8 cellular contexts compared by ENCODE assay signal in the genomic region with DNA sequence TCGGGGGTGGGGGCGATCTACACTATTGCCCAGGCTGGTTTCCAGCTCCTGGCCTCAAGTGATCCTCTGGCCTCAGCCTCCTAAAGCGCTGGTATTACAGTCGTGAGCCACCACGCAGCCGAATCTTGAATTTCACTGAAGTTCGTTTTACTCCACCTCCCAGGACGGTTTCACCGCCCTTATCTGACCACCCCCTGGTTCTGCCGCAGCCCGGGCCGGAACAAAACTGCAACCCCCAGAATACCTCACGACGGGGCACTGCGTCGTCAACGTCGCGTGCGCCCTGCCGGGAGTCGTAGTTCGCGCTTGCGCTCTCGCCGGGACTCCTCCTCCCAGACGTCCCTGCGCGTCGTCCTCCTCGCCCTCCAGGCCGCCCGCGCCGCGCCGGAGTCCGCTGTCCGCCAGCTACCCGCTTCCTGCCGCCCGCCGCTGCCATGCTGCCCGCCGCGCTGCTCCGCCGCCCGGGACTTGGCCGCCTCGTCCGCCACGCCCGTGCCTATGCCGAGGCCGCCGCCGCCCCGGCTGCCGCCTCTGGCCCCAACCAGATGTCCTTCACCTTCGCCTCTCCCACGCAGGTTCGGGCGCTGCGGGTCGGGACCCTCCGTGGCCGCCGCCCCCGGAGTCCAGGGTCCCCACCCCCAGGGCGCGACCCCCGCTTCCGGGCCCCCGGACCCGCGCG. TPM values are rescaled to one million over a fixed set of nuclear protein-coding genes. Genes with fewer than 3 reads are reported as not detected.
A peak's percentile ranks its signal among the peaks of the same experiment; 100 is the strongest.
DNase-seq lines count a peak whose midpoint lies in the region; ATAC-seq and TF ChIP-seq lines count a peak whose summit lies in the region.

A gene (plus strand): TSS at position 335 of the 679 bp plus-strand sequence. CDS start 100 bp downstream, at position 435.

- peak; percentile 66 for ATAC-seq in GM19397 (IDR thresholded peaks at IDR 0.05; ENCODE audit: unreplicated experiment)

- no peaks in the 10 kb centered on the region for H3K27me3 ChIP-seq in BJ (ENCODE audit: control insufficient read depth, insufficient read depth, low read length)
- peaks cover 6% of the 10 kb centered on the region for H3K27me3 ChIP-seq in effector memory CD4-positive, alpha-beta T cell (replicated peaks; ENCODE audit: control insufficient read depth, insufficient read depth, low read length, poor library complexity, severe bottlenecking)

- H3K4me3 ChIP-seq in BJ (ENCODE audit: low read depth, low read length) = peak within 1 kb of the TSS; percentile 75
- H3K4me3 ChIP-seq in effector memory CD4-positive, alpha-beta T cell (ENCODE audit: insufficient read depth, low read depth, low read length, poor library complexity, severe bottlenecking) = peak within 1 kb of the TSS; percentile 44

- H3K9me3 ChIP-seq in effector memory CD4-positive, alpha-beta T cell (ENCODE audit: control insufficient read depth, low read length) = no peaks in the 10 kb centered on the region

- H3K4me1 ChIP-seq in effector memory CD4-positive, alpha-beta T cell (ENCODE audit: control insufficient read depth, insufficient read depth, low read length, poor library complexity, severe bottlenecking) = peaks cover 43% of the 10 kb centered on the region

- peak within 1 kb of the TSS; percentile 68 for H3K27ac ChIP-seq in effector memory CD4-positive, alpha-beta T cell (ENCODE audit: insufficient read depth, low read length, poor library complexity, severe bottlenecking)

- DNase-seq in BJ (ENCODE audit: low read depth) (no peak), HUDEP-2 (lab: John Stamatoyannopoulos, UW; ENCODE audit: unreplicated experiment in 76 of 76) (peak in 75 of 76 experiments; percentile 53 to 99 (median 97)), NOMO-1 treated with dmso at 0.1 percent for 144 hours (lab: John Stamatoyannopoulos, UW; ENCODE audit: unreplicated experiment) (peak; percentile 91), lung microvascular endothelial cell (ENCODE audit: low read depth in 2 of 2) (peak; percentile 96)
- peak; percentile 76 to 81 (median 76) for DNase-seq in effector memory CD4-positive, alpha-beta T cell
- DNase-seq in stimulated activated CD4-positive, alpha-beta T cell treated with anti-CD3 and anti-CD28 coated beads, TNF-alpha, amount 100 ng/mL, for 4 hours (ENCODE audit: low read depth in 3 of 3) = peak; percentile 76 to 84 (median 80)

- CTCF ChIA-PET in BJ (lab: Yijun Ruan, JAX) = interaction anchor here (0.9 to 7.5 kb wide), 7 partner anchors 22 to 260 kb away, joined by 3 to 437 read pairs (median 4); a partner anchor contains a TSS
- CTCF ChIA-PET in activated CD8-positive, alpha-beta memory T cell treated with anti-CD3 and anti-CD28 coated beads for 36 hours (lab: Charles Lee) = interaction anchor here (0.6 to 7.5 kb wide), 8 partner anchors 19 to 259 kb away, joined by 3 to 373 read pairs (median 4); a partner anchor contains a TSS

- no peak for TF ChIP-seq CTCF in BJ (IDR thresholded peaks at IDR 0.05; ENCODE audit: insufficient read depth, low read depth, low read length)

- H3K36me3 ChIP-seq in BJ (ENCODE audit: control insufficient read depth, insufficient read depth, low read length) = peaks cover 2% of the 10 kb centered on the region
- H3K36me3 ChIP-seq in effector memory CD4-positive, alpha-beta T cell (ENCODE audit: control insufficient read depth, insufficient read depth, low read length) = no peaks in the 10 kb centered on the region

- POLR2A ChIA-PET in BJ (lab: Charles Lee) = interaction anchor here (1.4 kb wide), 1 partner anchor 28 kb away, joined by 11 read pairs; a partner anchor contains a TSS
- POLR2A ChIA-PET in activated CD8-positive, alpha-beta memory T cell treated with anti-CD3 and anti-CD28 coated beads for 36 hours (lab: Charles Lee) = interaction anchor here (0.6 to 1.6 kb wide), 8 partner anchors 10 to 317 kb away, joined by 3 to 15 read pairs (median 4); a partner anchor contains a TSS

RNA-seq across cellular contexts. Expression of the gene that starts here (rescaled TPM):
- 57.9 and 65.1 TPM in 2 replicates for polyA plus RNA-seq in BJ (2011; rRNA removed)
- polyA minus RNA-seq in BJ (2011; rRNA and poly(A)+ RNA removed) = 29.1 and 30.1 TPM in 2 replicates
- total RNA-seq in activated CD8-positive, alpha-beta memory T cell treated with anti-CD3 and anti-CD28 coated beads for 36 hours = 100 to 1,000 TPM; 193 to 194 TPM
- total RNA-seq in lung microvascular endothelial cell = 15.7 and 16.3 TPM in 2 replicates

Comparison
In these comparisons a context has a peak if more than half of its experiments do, and no peak if none do; other contexts are left out.
1. RNA of the gene that starts here (total RNA-seq): 193 to 194 TPM in activated CD8-positive, alpha-beta memory T cell treated with anti-CD3 and anti-CD28 coated beads for 36 hours; 15.7 to 16.3 TPM in lung microvascular endothelial cell; every median in the first group is over 10 times any median in the second.